In the genomic region with DNA sequence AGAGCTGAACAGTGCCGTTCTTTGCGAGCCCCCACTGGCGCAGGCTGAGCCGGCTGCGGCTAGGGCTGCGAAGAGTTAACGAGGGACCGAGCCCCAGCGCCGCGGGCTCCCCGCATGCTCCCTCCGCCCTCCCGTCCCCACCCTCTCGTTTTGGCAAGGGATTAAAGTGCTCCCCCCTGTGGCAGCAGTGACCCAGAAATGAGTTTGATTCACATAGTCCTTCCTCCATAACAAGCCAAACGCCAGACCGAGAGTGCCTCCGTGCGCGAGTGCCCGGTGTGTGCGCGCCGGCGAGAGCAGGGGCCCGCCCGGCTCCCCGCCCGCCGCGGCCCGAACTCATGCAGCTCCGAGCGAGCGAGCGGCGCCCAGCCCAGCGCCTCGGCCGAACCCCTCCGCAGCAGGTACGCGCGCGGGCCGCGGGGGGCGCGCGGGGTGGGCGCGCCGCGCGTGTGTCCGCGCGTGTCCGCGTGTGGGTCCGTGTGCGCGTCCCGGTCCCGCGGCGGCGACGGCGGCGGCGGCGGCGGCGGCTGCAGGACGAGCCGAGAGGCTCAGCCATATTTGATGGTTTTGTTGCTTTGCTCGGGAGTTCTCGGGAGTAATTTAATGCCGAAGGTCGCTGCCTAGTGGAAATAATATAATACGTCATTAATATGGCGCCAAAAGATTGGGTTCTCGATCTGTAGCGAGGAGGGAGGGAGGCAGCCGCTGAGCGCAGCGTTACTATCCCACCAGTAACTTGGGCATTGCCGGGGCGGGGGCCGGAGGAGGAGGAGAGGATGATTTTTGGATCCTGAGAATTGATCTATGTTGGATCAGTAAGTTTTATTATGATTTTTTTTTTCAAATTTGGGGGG, we compare ENCODE assay signal across 1 cellular context.
TF ChIP-seq lines count a peak whose summit lies in the region.

JADE1 (plus strand) TSS at position 224 of the 854 bp plus-strand sequence. CDS start 22,059 bp downstream, outside the sequence.

TF ChIP-seq in HEK293, 187 proteins besides CTCF, POLR2A, EP300 and RAD21 (continued from another document and continues in another):
- 0 out of 2 replicates have a peak, but pooled peaks have one; percentile 14 for TF ChIP-seq PRDM10 (tag by site-specific recombination; IDR thresholded peaks at IDR 0.05)
- TF ChIP-seq ZBTB7A (tag by site-specific recombination; IDR thresholded peaks at IDR 0.05; ENCODE audit: low read depth) = no peak
- TF ChIP-seq ZBTB8A (tag by site-specific recombination; IDR thresholded peaks at IDR 0.05) = peak; percentile 69
- TF ChIP-seq SP2 (tag by site-specific recombination; IDR thresholded peaks at IDR 0.05) = peak; percentile 27; the same call in 1 of the 2 replicates
- no peak for TF ChIP-seq HOXC10 (CRISPR knock-in tag; IDR thresholded peaks at IDR 0.05)
- TF ChIP-seq ZNF561 (tag by site-specific recombination; IDR thresholded peaks at IDR 0.05; ENCODE audit: borderline replicate concordance) = peak; percentile 54; the same call in 1 of the 2 replicates
- peak; percentile 66 for TF ChIP-seq ZIC2 (tag by site-specific recombination; IDR thresholded peaks at IDR 0.05)
- TF ChIP-seq, protein P1, sequence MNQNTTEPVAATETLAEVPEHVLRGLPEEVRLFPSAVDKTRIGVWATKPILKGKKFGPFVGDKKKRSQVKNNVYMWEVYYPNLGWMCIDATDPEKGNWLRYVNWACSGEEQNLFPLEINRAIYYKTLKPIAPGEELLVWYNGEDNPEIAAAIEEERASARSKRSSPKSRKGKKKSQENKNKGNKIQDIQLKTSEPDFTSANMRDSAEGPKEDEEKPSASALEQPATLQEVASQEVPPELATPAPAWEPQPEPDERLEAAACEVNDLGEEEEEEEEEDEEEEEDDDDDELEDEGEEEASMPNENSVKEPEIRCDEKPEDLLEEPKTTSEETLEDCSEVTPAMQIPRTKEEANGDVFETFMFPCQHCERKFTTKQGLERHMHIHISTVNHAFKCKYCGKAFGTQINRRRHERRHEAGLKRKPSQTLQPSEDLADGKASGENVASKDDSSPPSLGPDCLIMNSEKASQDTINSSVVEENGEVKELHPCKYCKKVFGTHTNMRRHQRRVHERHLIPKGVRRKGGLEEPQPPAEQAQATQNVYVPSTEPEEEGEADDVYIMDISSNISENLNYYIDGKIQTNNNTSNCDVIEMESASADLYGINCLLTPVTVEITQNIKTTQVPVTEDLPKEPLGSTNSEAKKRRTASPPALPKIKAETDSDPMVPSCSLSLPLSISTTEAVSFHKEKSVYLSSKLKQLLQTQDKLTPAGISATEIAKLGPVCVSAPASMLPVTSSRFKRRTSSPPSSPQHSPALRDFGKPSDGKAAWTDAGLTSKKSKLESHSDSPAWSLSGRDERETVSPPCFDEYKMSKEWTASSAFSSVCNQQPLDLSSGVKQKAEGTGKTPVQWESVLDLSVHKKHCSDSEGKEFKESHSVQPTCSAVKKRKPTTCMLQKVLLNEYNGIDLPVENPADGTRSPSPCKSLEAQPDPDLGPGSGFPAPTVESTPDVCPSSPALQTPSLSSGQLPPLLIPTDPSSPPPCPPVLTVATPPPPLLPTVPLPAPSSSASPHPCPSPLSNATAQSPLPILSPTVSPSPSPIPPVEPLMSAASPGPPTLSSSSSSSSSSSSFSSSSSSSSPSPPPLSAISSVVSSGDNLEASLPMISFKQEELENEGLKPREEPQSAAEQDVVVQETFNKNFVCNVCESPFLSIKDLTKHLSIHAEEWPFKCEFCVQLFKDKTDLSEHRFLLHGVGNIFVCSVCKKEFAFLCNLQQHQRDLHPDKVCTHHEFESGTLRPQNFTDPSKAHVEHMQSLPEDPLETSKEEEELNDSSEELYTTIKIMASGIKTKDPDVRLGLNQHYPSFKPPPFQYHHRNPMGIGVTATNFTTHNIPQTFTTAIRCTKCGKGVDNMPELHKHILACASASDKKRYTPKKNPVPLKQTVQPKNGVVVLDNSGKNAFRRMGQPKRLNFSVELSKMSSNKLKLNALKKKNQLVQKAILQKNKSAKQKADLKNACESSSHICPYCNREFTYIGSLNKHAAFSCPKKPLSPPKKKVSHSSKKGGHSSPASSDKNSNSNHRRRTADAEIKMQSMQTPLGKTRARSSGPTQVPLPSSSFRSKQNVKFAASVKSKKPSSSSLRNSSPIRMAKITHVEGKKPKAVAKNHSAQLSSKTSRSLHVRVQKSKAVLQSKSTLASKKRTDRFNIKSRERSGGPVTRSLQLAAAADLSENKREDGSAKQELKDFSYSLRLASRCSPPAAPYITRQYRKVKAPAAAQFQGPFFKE (tag by site-specific recombination; IDR thresholded peaks at IDR 0.05; ENCODE audit: borderline replicate concordance) = no peak
- peak; percentile 57; the same call in 1 of the 2 replicates for TF ChIP-seq BCL11B (tag by site-specific recombination; IDR thresholded peaks at IDR 0.05; ENCODE audit: low read depth)
- peak; percentile 58 for TF ChIP-seq ZEB2 (tag by site-specific recombination; IDR thresholded peaks at IDR 0.05)
- TF ChIP-seq ZNF843 (tag by site-specific recombination; IDR thresholded peaks at IDR 0.05) = no peak
- TF ChIP-seq INSM2 (tag by site-specific recombination; IDR thresholded peaks at IDR 0.05) = no peak
- TF ChIP-seq ZBTB21 (tag by site-specific recombination; IDR thresholded peaks at IDR 0.05) = peak; percentile 32; the same call in 1 of the 2 replicates
- TF ChIP-seq ZNF423 (tag by site-specific recombination; IDR thresholded peaks at IDR 0.05) = 0 out of 2 replicates have a peak, but pooled peaks have one; percentile 15
- no peak for TF ChIP-seq TSHZ1 (tag by site-specific recombination; IDR thresholded peaks at IDR 0.05; ENCODE audit: borderline replicate concordance)
- TF ChIP-seq ZNF621 (tag by site-specific recombination; IDR thresholded peaks at IDR 0.05) = no peak
- TF ChIP-seq GLIS1 (tag by site-specific recombination; IDR thresholded peaks at IDR 0.05) = 0 out of 2 replicates have a peak, but pooled peaks have one; percentile 20
- no peak for TF ChIP-seq GLI2 (tag by site-specific recombination; IDR thresholded peaks at IDR 0.05; ENCODE audit: borderline replicate concordance, low read depth)
- no peak for TF ChIP-seq AEBP2 (tag by site-specific recombination; IDR thresholded peaks at IDR 0.05; ENCODE audit: borderline replicate concordance)
- no peak for TF ChIP-seq ZNF521 (tag by site-specific recombination; IDR thresholded peaks at IDR 0.05)
- TF ChIP-seq ZNF544 (tag by site-specific recombination; IDR thresholded peaks at IDR 0.05) = no peak
- TF ChIP-seq ZNF138 (tag by site-specific recombination; IDR thresholded peaks at IDR 0.05; ENCODE audit: borderline replicate concordance) = no peak
- no peak for TF ChIP-seq ZNF23 (tag by site-specific recombination; IDR thresholded peaks at IDR 0.05; ENCODE audit: borderline replicate concordance)
- TF ChIP-seq ZNF121 (tag by site-specific recombination; IDR thresholded peaks at IDR 0.05) = no peak
- TF ChIP-seq ZNF514 (tag by site-specific recombination; IDR thresholded peaks at IDR 0.05) = no peak
- TF ChIP-seq ZNF280D (tag by site-specific recombination; IDR thresholded peaks at IDR 0.05) = no peak
- TF ChIP-seq ZNF473 (tag by site-specific recombination; IDR thresholded peaks at IDR 0.05) = no peak
- TF ChIP-seq ZXDB (tag by site-specific recombination; IDR thresholded peaks at IDR 0.05) = peak; percentile 35
- no peak for TF ChIP-seq ZNF488 (tag by site-specific recombination; IDR thresholded peaks at IDR 0.05)
- TF ChIP-seq ZNF214 (tag by site-specific recombination; IDR thresholded peaks at IDR 0.05; ENCODE audit: borderline replicate concordance) = no peak
